23 cellular contexts compared by ENCODE assay signal in genomic region chr10:31350891-31351290, GRCh38. TPM values are rescaled to one million over a fixed set of nuclear protein-coding genes. Genes with fewer than 3 reads are reported as not detected.
A peak's percentile ranks its signal among the peaks of the same experiment; 100 is the strongest.
DNase-seq lines count a peak whose midpoint lies in the region; ATAC-seq lines count a peak whose summit lies in the region.
"Had no signal": no experiment of that assay in that cellular context is flagged by ENCODE, and none has a peak within 500 bp of the region (broad histone marks: within the 10 kb centered on the region; RNA-seq: fewer than 3 reads in every experiment).

No MANE protein-coding gene starts in this region.

- no peak overlapping the region for H3K18ac ChIP-seq in mesendoderm (ENCODE audit: low read length)

- H3K4me3 ChIP-seq in HUES64 (ENCODE audit: low read length) (no peak overlapping the region), mesendoderm (ENCODE audit: low read length) (no peak overlapping the region)

- H3K27me3 ChIP-seq in HUES64 (ENCODE audit: insufficient read depth, low read length) (no peaks in the 10 kb centered on the region), mesendoderm (ENCODE audit: insufficient read depth, low read length, poor library complexity) (no peaks in the 10 kb centered on the region)
- H3K27me3 ChIP-seq: BE2C had no signal

- H2BK120ac ChIP-seq in mesendoderm (ENCODE audit: low read depth, low read length): no peak overlapping the region

- peaks cover 37% of the 10 kb centered on the region for H3K4me1 Mint-ChIP-seq in activated naive CD4-positive, alpha-beta T cell treated with anti-CD3 and anti-CD28 coated beads, Interleukin-2, amount 10 ng/mL, durations not matched to agents 7 days and 5 days

- H3K27ac Mint-ChIP-seq in activated naive CD4-positive, alpha-beta T cell treated with anti-CD3 and anti-CD28 coated beads, Interleukin-2, amount 10 ng/mL, durations not matched to agents 7 days and 5 days: no peak overlapping the region
- H3K27ac Mint-ChIP-seq: CD14-positive monocyte had no signal

- CTCF ChIA-PET in activated naive CD4-positive, alpha-beta T cell treated with anti-CD3 and anti-CD28 coated beads, Interleukin-2, amount 10 ng/mL, durations not matched to agents 7 days and 5 days (lab: Charles Lee): no interaction called here

- no peak overlapping the region for H4K5ac ChIP-seq in mesendoderm (ENCODE audit: low read length)

- no peak overlapping the region for H2AK5ac ChIP-seq in mesendoderm (ENCODE audit: low read length)

- H3K4me1 ChIP-seq in HUES64 (ENCODE audit: insufficient read depth, low read length): peaks cover 8% of the 10 kb centered on the region; the same call in 1 of the 2 replicates
- H3K4me1 ChIP-seq in mesendoderm (ENCODE audit: control insufficient read depth, low read depth, low read length): no peaks in the 10 kb centered on the region

- H3K36me3 ChIP-seq in HUES64 (ENCODE audit: insufficient read depth, low read length): no peaks in the 10 kb centered on the region
- H3K36me3 ChIP-seq in mesendoderm (ENCODE audit: control insufficient read depth, insufficient read depth, low read length): no peaks in the 10 kb centered on the region
- H3K36me3 ChIP-seq: BE2C had no signal

- H3K4me3 Mint-ChIP-seq in activated naive CD4-positive, alpha-beta T cell treated with anti-CD3 and anti-CD28 coated beads, Interleukin-2, amount 10 ng/mL, durations not matched to agents 7 days and 5 days: no peak overlapping the region
- H3K4me3 Mint-ChIP-seq: CD14-positive monocyte, H9 had no signal

- no peak for ATAC-seq in HG03175 (IDR thresholded peaks at IDR 0.05; ENCODE audit: unreplicated experiment)

- no peak overlapping the region for H3K4ac ChIP-seq in mesendoderm (ENCODE audit: low read depth, low read length)

- H3K79me2 ChIP-seq in mesendoderm (ENCODE audit: control insufficient read depth, insufficient read depth, low read length): no peaks in the 10 kb centered on the region

- H3K36me3 Mint-ChIP-seq in activated naive CD4-positive, alpha-beta T cell treated with anti-CD3 and anti-CD28 coated beads, Interleukin-2, amount 10 ng/mL, durations not matched to agents 7 days and 5 days: no peaks in the 10 kb centered on the region
- H3K36me3 Mint-ChIP-seq: CD14-positive monocyte had no signal

- WGBS in HUES64: 86% methylated on average over 1 of the region's 1 CpG
- WGBS in mesendoderm (ENCODE audit: extremely low coverage, insufficient coverage, low lambda C conversion rate): no CpG with 5 or more reads among the region's 1 CpG

- no peaks in the 10 kb centered on the region for H3K79me1 ChIP-seq in mesendoderm (ENCODE audit: low read length)

- no peak overlapping the region for H3K9ac ChIP-seq in HUES64 (ENCODE audit: low read depth, low read length)
- no peak overlapping the region for H3K9ac ChIP-seq in mesendoderm (ENCODE audit: low read length)

- no peaks in the 10 kb centered on the region for H3K9me3 Mint-ChIP-seq in activated naive CD4-positive, alpha-beta T cell treated with anti-CD3 and anti-CD28 coated beads, Interleukin-2, amount 10 ng/mL, durations not matched to agents 7 days and 5 days
- H3K9me3 Mint-ChIP-seq: CD14-positive monocyte, H9 had no signal

- no peak overlapping the region for H3K23ac ChIP-seq in mesendoderm (ENCODE audit: low read length)

- H4K8ac ChIP-seq in mesendoderm (ENCODE audit: low read depth, low read length): no peak overlapping the region

- H3K9me3 ChIP-seq in HUES64 (ENCODE audit: insufficient read depth, low read depth, low read length): no peaks in the 10 kb centered on the region
- H3K9me3 ChIP-seq: BE2C had no signal

- H3K27me3 Mint-ChIP-seq in activated naive CD4-positive, alpha-beta T cell treated with anti-CD3 and anti-CD28 coated beads, Interleukin-2, amount 10 ng/mL, durations not matched to agents 7 days and 5 days: no peaks in the 10 kb centered on the region

- no peak overlapping the region for H2BK5ac ChIP-seq in mesendoderm (ENCODE audit: low read length)

- no peak overlapping the region for H2BK15ac ChIP-seq in mesendoderm (replicated peaks; ENCODE audit: low read depth)

- no peak overlapping the region for H3K4me2 ChIP-seq in mesendoderm (ENCODE audit: low read length)

- no peak overlapping the region for H3K56ac ChIP-seq in mesendoderm (ENCODE audit: low read length)

- H3K27ac ChIP-seq in HUES64 (ENCODE audit: low read depth, low read length): peak overlapping the region; percentile 12; the same call in 1 of the 2 replicates
- peak overlapping the region; percentile 9 for H3K27ac ChIP-seq in caudate nucleus (ENCODE audit: low read depth, low read length)
- H3K27ac ChIP-seq in mesendoderm (ENCODE audit: low read depth, low read length): no peak overlapping the region

- peak in 1 of 61 donors; percentile 16 for DNase-seq in caudate nucleus (lab: John Stamatoyannopoulos, UW)
- peak; percentile 55 for DNase-seq in medulla oblongata (ENCODE audit: extremely low spot score)
- DNase-seq in superior temporal gyrus (ENCODE audit: extremely low spot score): peak; percentile 53
- no peak for DNase-seq in mesendoderm
- no peak for DNase-seq in activated naive CD4-positive, alpha-beta T cell treated with anti-CD3 and anti-CD28 coated beads, Interleukin-2, amount 10 ng/mL, durations not matched to agents 7 days and 5 days
- DNase-seq: BE2C; Calu3; DMS79 treated with DMSO at 0.1 percent for 48 hours; H9; KBM-7; MV-4-11; NCI-H1105 treated with DMSO at 0.1 percent for 48 hours; NCI-H146; NCI-H1930; NCI-H2107; NCI-H524 treated with DMSO at 0.1 percent for 48 hours; NCI-H774; NK-92 treated with Interleukin-12 subunit alpha and Interleukin-12 subunit beta, amount 100 ng/mL, for 24 hours; Right ventricle myocardium superior; RPMI8226 had no signal

RNA-seq across cellular contexts. Expression of gene ZEB1, which starts 31.9 kb away (rescaled TPM):
- 4.6 TPM for polyA plus RNA-seq in HUES64 (2013, experiment 1 of 2)
- 9.0 TPM for polyA plus RNA-seq in HUES64 (2013, experiment 2 of 2)
- 0.21 TPM for polyA plus RNA-seq in mesendoderm (2013, experiment 1 of 2)
- 0.27 TPM for polyA plus RNA-seq in mesendoderm (2013, experiment 2 of 2)

Comparison
In these comparisons a context has a peak if more than half of its experiments do, and no peak if none do; other contexts are left out.
1. DNase-seq: peak in medulla oblongata (single experiment) and superior temporal gyrus (single experiment); none in mesendoderm (single experiment) and activated naive CD4-positive, alpha-beta T cell treated with anti-CD3 and anti-CD28 coated beads, Interleukin-2, amount 10 ng/mL, durations not matched to agents 7 days and 5 days (single experiment).